1 cellular context compared by ENCODE assay signal in the genomic region with DNA sequence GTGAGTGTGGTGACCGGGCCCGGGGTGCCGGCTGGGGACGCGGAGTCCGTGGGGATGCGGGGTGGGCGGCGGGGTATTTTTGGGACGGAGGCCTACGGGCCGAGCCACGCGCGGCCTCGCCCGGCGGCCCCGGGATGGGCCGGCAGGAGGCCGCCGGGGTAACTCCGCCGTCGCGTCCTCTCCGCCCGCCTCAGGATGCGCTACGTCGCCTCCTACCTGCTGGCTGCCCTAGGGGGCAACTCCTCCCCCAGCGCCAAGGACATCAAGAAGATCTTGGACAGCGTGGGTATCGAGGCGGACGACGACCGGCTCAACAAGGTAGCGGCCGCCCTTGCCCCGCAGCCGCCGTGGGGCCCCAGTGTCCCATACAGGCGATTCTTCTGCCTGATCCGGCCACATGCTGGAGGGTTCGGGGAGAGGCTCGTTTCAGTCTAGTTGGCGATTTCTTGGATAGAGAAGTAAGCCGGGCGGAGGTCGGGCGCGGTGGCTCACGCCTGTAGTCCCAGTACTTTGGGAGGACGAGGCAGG.
TF ChIP-seq lines count a peak whose summit lies in the region.

No MANE protein-coding gene starts in this region.

TF ChIP-seq in A549, 52 proteins besides CTCF, POLR2A, EP300 and RAD21:
- TF ChIP-seq HOXB5 (CRISPR knock-in tag; IDR thresholded peaks at IDR 0.05) = no peak
- no peak for TF ChIP-seq ZC3H11A (IDR thresholded peaks at IDR 0.05)
- TF ChIP-seq EHF (CRISPR knock-in tag; IDR thresholded peaks at IDR 0.05) = no peak
- no peak for TF ChIP-seq ZNF302 (CRISPR knock-in tag; IDR thresholded peaks at IDR 0.05)
- TF ChIP-seq, protein P1, sequence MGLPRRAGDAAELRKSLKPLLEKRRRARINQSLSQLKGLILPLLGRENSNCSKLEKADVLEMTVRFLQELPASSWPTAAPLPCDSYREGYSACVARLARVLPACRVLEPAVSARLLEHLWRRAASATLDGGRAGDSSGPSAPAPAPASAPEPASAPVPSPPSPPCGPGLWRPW (IDR thresholded peaks at IDR 0.05) = no peak
- TF ChIP-seq PHF8 (IDR thresholded peaks at IDR 0.05; ENCODE audit: borderline replicate concordance, low read depth) = peak; percentile 88
- no peak for TF ChIP-seq NR3C1 (IDR thresholded peaks at IDR 0.05)
- no peak for TF ChIP-seq RFX5 (IDR thresholded peaks at IDR 0.05)
- TF ChIP-seq MAFK (IDR thresholded peaks at IDR 0.05; ENCODE audit: partially characterized antibody) = no peak
- TF ChIP-seq KDM5A (IDR thresholded peaks at IDR 0.05) = no peak; the same call in 1 of the 2 replicates
- no peak for TF ChIP-seq GATA3 (IDR thresholded peaks at IDR 0.05; ENCODE audit: borderline replicate concordance)
- no peak for TF ChIP-seq SMC3 (IDR thresholded peaks at IDR 0.05)
- no peak for TF ChIP-seq HOXB13 (CRISPR knock-in tag; IDR thresholded peaks at IDR 0.05; ENCODE audit: low read depth)
- TF ChIP-seq, protein P2, sequence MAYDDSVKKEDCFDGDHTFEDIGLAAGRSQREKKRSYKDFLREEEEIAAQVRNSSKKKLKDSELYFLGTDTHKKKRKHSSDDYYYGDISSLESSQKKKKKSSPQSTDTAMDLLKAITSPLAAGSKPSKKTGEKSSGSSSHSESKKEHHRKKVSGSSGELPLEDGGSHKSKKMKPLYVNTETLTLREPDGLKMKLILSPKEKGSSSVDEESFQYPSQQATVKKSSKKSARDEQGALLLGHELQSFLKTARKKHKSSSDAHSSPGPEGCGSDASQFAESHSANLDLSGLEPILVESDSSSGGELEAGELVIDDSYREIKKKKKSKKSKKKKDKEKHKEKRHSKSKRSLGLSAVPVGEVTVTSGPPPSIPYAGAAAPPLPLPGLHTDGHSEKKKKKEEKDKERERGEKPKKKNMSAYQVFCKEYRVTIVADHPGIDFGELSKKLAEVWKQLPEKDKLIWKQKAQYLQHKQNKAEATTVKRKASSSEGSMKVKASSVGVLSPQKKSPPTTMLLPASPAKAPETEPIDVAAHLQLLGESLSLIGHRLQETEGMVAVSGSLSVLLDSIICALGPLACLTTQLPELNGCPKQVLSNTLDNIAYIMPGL (CRISPR knock-in tag; IDR thresholded peaks at IDR 0.05; ENCODE audit: borderline replicate concordance) = peak; percentile 32; the same call in 1 of the 2 replicates
- TF ChIP-seq, protein P3, sequence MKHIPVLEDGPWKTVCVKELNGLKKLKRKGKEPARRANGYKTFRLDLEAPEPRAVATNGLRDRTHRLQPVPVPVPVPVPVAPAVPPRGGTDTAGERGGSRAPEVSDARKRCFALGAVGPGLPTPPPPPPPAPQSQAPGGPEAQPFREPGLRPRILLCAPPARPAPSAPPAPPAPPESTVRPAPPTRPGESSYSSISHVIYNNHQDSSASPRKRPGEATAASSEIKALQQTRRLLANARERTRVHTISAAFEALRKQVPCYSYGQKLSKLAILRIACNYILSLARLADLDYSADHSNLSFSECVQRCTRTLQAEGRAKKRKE (CRISPR knock-in tag; IDR thresholded peaks at IDR 0.05; ENCODE audit: low read depth) = no peak
- no peak for TF ChIP-seq RARB (CRISPR knock-in tag; IDR thresholded peaks at IDR 0.05)
- TF ChIP-seq, protein P4, sequence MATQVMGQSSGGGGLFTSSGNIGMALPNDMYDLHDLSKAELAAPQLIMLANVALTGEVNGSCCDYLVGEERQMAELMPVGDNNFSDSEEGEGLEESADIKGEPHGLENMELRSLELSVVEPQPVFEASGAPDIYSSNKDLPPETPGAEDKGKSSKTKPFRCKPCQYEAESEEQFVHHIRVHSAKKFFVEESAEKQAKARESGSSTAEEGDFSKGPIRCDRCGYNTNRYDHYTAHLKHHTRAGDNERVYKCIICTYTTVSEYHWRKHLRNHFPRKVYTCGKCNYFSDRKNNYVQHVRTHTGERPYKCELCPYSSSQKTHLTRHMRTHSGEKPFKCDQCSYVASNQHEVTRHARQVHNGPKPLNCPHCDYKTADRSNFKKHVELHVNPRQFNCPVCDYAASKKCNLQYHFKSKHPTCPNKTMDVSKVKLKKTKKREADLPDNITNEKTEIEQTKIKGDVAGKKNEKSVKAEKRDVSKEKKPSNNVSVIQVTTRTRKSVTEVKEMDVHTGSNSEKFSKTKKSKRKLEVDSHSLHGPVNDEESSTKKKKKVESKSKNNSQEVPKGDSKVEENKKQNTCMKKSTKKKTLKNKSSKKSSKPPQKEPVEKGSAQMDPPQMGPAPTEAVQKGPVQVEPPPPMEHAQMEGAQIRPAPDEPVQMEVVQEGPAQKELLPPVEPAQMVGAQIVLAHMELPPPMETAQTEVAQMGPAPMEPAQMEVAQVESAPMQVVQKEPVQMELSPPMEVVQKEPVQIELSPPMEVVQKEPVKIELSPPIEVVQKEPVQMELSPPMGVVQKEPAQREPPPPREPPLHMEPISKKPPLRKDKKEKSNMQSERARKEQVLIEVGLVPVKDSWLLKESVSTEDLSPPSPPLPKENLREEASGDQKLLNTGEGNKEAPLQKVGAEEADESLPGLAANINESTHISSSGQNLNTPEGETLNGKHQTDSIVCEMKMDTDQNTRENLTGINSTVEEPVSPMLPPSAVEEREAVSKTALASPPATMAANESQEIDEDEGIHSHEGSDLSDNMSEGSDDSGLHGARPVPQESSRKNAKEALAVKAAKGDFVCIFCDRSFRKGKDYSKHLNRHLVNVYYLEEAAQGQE (IDR thresholded peaks at IDR 0.05) = no peak
- TF ChIP-seq MYC (IDR thresholded peaks at IDR 0.05; ENCODE audit: borderline replicate concordance, low read length) = no peak
- TF ChIP-seq JUN (IDR thresholded peaks at IDR 0.05) = peak in 1 of 2 experiments; percentile 41; a peak in 2 of 5 replicates
- TF ChIP-seq TP53 (CRISPR knock-in tag; IDR thresholded peaks at IDR 0.05) = no peak
- no peak for TF ChIP-seq FOXS1 (CRISPR knock-in tag; IDR thresholded peaks at IDR 0.05)
- TF ChIP-seq ESRRA (IDR thresholded peaks at IDR 0.05; ENCODE audit: borderline replicate concordance, low read length) = no peak
- TF ChIP-seq ZSCAN20 (CRISPR knock-in tag; IDR thresholded peaks at IDR 0.05) = no peak
- no peak for TF ChIP-seq HOXA7 (CRISPR knock-in tag; IDR thresholded peaks at IDR 0.05)
- TF ChIP-seq, protein P5, sequence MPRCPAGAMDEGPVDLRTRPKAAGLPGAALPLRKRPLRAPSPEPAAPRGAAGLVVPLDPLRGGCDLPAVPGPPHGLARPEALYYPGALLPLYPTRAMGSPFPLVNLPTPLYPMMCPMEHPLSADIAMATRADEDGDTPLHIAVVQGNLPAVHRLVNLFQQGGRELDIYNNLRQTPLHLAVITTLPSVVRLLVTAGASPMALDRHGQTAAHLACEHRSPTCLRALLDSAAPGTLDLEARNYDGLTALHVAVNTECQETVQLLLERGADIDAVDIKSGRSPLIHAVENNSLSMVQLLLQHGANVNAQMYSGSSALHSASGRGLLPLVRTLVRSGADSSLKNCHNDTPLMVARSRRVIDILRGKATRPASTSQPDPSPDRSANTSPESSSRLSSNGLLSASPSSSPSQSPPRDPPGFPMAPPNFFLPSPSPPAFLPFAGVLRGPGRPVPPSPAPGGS (IDR thresholded peaks at IDR 0.05) = 0 out of 3 replicates have a peak, but pooled peaks have one; percentile 78
- no peak for TF ChIP-seq FOSL2 (IDR thresholded peaks at IDR 0.05)
- TF ChIP-seq FOSL2 (CRISPR knock-in tag; IDR thresholded peaks at IDR 0.05) = no peak
- no peak for TF ChIP-seq POLR2AphosphoS2 (conservative IDR thresholded peaks at IDR 0.05; ENCODE audit: low read length)
TF ChIP-seq in A549: peak in this region for 4.
